33 cellular contexts compared by ENCODE assay signal in the genomic region with DNA sequence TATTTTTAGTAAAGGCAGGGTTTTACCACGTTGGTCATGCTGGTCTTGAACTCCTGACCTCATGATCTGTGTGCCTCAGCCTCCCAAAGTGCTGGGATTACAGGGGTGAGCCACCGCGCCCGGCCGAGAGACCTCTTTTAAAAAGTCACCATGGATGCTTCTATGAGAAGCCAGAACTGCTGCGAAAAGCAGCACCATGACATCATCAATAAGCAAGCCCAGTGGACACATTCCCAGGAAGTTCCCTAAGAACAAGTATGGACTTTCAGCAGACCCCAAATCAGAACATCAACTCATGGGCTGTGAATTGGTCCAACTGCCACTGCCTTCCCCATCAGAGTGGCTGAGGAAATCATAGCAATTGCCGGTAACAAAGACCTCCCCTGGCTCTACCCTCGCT.
"Had no signal": no experiment of that assay in that cellular context is flagged by ENCODE, and none has a peak within 500 bp of the region (broad histone marks: within the 10 kb centered on the region; RNA-seq: fewer than 3 reads in every experiment).

No MANE protein-coding gene starts in this region.

- DNase-seq: Karpas-422, Kasumi-1, MG63, MM.1S, MV-4-11, NCI-H1048, NCI-H1092, NCI-H1092 treated with DMSO at 0.1 percent for 48 hours, NCI-H1105, NCI-H1105 treated with DMSO at 0.1 percent for 48 hours, NCI-H1417, NCI-H1417 treated with DMSO at 0.1 percent for 48 hours, NCI-H1436, NCI-H1436 treated with DMSO at 0.1 percent for 48 hours, NCI-H146, NCI-H1694, NCI-H1694 treated with DMSO at 0.1 percent for 48 hours, NCI-H187, NCI-H187 treated with DMSO at 0.1 percent for 48 hours, NCI-H1930, NCI-H2029, NCI-H2029 treated with DMSO at 0.1 percent for 48 hours, NCI-H2081, NCI-H2081 treated with DMSO at 0.1 percent for 48 hours, NCI-H2107, NCI-H2171, NCI-H2171 treated with DMSO at 0.1 percent for 48 hours, NCI-H226, NCI-H345, NCI-H446, NCI-H446 treated with DMSO at 0.1 percent for 48 hours, NCI-H510A had no signal

- H3K4me3 ChIP-seq: MG63 had no signal

- H3K4me2 ChIP-seq: KMS-11 had no signal

- H3K36me3 ChIP-seq: MG63 had no signal

- H3K9ac ChIP-seq: KMS-11 had no signal

- H3K9me3 ChIP-seq: MG63 had no signal

- H3K27ac ChIP-seq: KMS-11 had no signal
